Comparison of ENCODE assay signal across 29 cellular contexts in genomic region chr20:5808901-5809300, GRCh38.
"Had no signal": no experiment of that assay in that cellular context is flagged by ENCODE, and none has a peak within 500 bp of the region (broad histone marks: within the 10 kb centered on the region; RNA-seq: fewer than 3 reads in every experiment).

No MANE protein-coding gene starts in this region.

- H3K27me3 Mint-ChIP-seq: activated B cell treated with CpG ODN at 0.5 μM for 24 hours; activated CD4-positive, alpha-beta memory T cell treated with anti-CD3 and anti-CD28 coated beads for 36 hours; activated naive CD4-positive, alpha-beta T cell treated with anti-CD3 and anti-CD28 coated beads, Interleukin-2, amount 50 U/mL, for 24 hours; activated naive CD8-positive, alpha-beta T cell treated with anti-CD3 and anti-CD28 coated beads for 36 hours; activated naive CD8-positive, alpha-beta T cell treated with anti-CD3 and anti-CD28 coated beads, Interleukin-2, amount 50 U/mL, for 24 hours; T-helper 17 cell had no signal

- ATAC-seq: activated CD4-positive, CD25-positive, alpha-beta regulatory T cell treated with anti-CD3 and anti-CD28 coated beads, Interleukin-2, amount 50 U/mL, for 24 hours; activated naive CD8-positive, alpha-beta T cell treated with anti-CD3 and anti-CD28 coated beads, Interleukin-2, amount 50 U/mL, for 24 hours; activated T-cell treated with anti-CD3 and anti-CD28 coated beads, Interleukin-2, amount 50 U/mL, for 4 hours; gastroesophageal sphincter; T-helper 17 cell had no signal

- H3K27ac Mint-ChIP-seq: activated B cell treated with CpG ODN at 0.5 μM for 24 hours; activated CD4-positive, alpha-beta memory T cell treated with anti-CD3 and anti-CD28 coated beads for 36 hours; activated naive CD4-positive, alpha-beta T cell treated with anti-CD3 and anti-CD28 coated beads for 36 hours; activated naive CD4-positive, alpha-beta T cell treated with anti-CD3 and anti-CD28 coated beads, Interleukin-2, amount 50 U/mL, for 24 hours; activated naive CD8-positive, alpha-beta T cell treated with anti-CD3 and anti-CD28 coated beads for 36 hours; activated naive CD8-positive, alpha-beta T cell treated with anti-CD3 and anti-CD28 coated beads, Interleukin-2, amount 50 U/mL, for 24 hours; activated T-helper 1 cell treated with anti-CD3 and anti-CD28 coated beads, Interleukin-12 subunit alpha, Interleukin-12 subunit beta, Interleukin-2, Interleukin-4 antibody, amounts not matched to agents 30 ng/mL and 10 ng/mL and 1 ng/mL, durations not matched to agents 14 hours and 24 hours and 36 hours; activated T-helper 2 cell treated with anti-CD3 and anti-CD28 coated beads, Interferon-gamma antibody, Interleukin-2, Interleukin-4, amounts not matched to agents 10 μg/mL and 5 μg/mL and 100 μg/mL, durations not matched to agents 14 hours and 24 hours and 36 hours; T-helper 17 cell; T-helper 2 cell treated with Interferon-gamma antibody and Interleukin-4, amounts not matched to agents 5 μg/mL and 100 μg/mL, for 36 hours had no signal

- H3K9me3 ChIP-seq: adrenal gland, esophagus squamous epithelium, gastroesophageal sphincter, SK-N-SH had no signal

- H3K4me3 Mint-ChIP-seq: activated B cell treated with CpG ODN at 0.5 μM for 24 hours; activated CD4-positive, alpha-beta memory T cell treated with anti-CD3 and anti-CD28 coated beads for 36 hours; activated naive CD4-positive, alpha-beta T cell treated with anti-CD3 and anti-CD28 coated beads for 36 hours; activated naive CD4-positive, alpha-beta T cell treated with anti-CD3 and anti-CD28 coated beads, Interleukin-2, amount 50 U/mL, for 24 hours; activated naive CD8-positive, alpha-beta T cell treated with anti-CD3 and anti-CD28 coated beads for 36 hours; activated naive CD8-positive, alpha-beta T cell treated with anti-CD3 and anti-CD28 coated beads, Interleukin-2, amount 50 U/mL, for 24 hours; activated T-cell treated with anti-CD3 and anti-CD28 coated beads, Interleukin-2, amount 50 U/mL, for 4 hours; activated T-helper 1 cell treated with anti-CD3 and anti-CD28 coated beads, Interleukin-12 subunit alpha, Interleukin-12 subunit beta, Interleukin-2, Interleukin-4 antibody, amounts not matched to agents 30 ng/mL and 10 ng/mL and 1 ng/mL, durations not matched to agents 14 hours and 24 hours and 36 hours; T-helper 17 cell; T-helper 2 cell treated with Interferon-gamma antibody and Interleukin-4, amounts not matched to agents 5 μg/mL and 100 μg/mL, for 36 hours had no signal

- H3K4me3 ChIP-seq: adrenal gland, esophagus squamous epithelium, gastroesophageal sphincter had no signal

- H3K9ac ChIP-seq: SK-N-SH had no signal

- H3K4me1 Mint-ChIP-seq: activated naive CD4-positive, alpha-beta T cell treated with anti-CD3 and anti-CD28 coated beads, Interleukin-2, amount 50 U/mL, for 24 hours had no signal

- H3K9me3 Mint-ChIP-seq: activated B cell treated with CpG ODN at 0.5 μM for 24 hours; activated CD4-positive, alpha-beta memory T cell treated with anti-CD3 and anti-CD28 coated beads for 36 hours; activated naive CD4-positive, alpha-beta T cell treated with anti-CD3 and anti-CD28 coated beads for 36 hours; activated naive CD4-positive, alpha-beta T cell treated with anti-CD3 and anti-CD28 coated beads, Interleukin-2, amount 50 U/mL, for 24 hours; activated naive CD8-positive, alpha-beta T cell treated with anti-CD3 and anti-CD28 coated beads for 36 hours; activated naive CD8-positive, alpha-beta T cell treated with anti-CD3 and anti-CD28 coated beads, Interleukin-2, amount 50 U/mL, for 24 hours; activated T-cell treated with anti-CD3 and anti-CD28 coated beads, Interleukin-2, amount 50 U/mL, for 4 hours; activated T-helper 1 cell treated with anti-CD3 and anti-CD28 coated beads, Interleukin-12 subunit alpha, Interleukin-12 subunit beta, Interleukin-2, Interleukin-4 antibody, amounts not matched to agents 30 ng/mL and 10 ng/mL and 1 ng/mL, durations not matched to agents 14 hours and 24 hours and 36 hours; activated T-helper 2 cell treated with anti-CD3 and anti-CD28 coated beads, Interferon-gamma antibody, Interleukin-2, Interleukin-4, amounts not matched to agents 10 μg/mL and 5 μg/mL and 100 μg/mL, durations not matched to agents 14 hours and 24 hours and 36 hours; T-helper 2 cell treated with Interferon-gamma antibody and Interleukin-4, amounts not matched to agents 5 μg/mL and 100 μg/mL, for 36 hours had no signal

- DNase-seq: activated B cell treated with CpG ODN at 0.5 μM for 24 hours; activated CD4-positive, alpha-beta memory T cell treated with anti-CD3 and anti-CD28 coated beads for 36 hours; activated CD4-positive, alpha-beta T cell treated with anti-CD3 and anti-CD28 coated beads for 48 hours; activated CD8-positive, alpha-beta memory T cell treated with anti-CD3 and anti-CD28 coated beads, Interleukin-2, amount 50 U/mL, for 48 hours; activated effector memory CD4-positive, alpha-beta T cell treated with anti-CD3 and anti-CD28 coated beads, Interleukin-2, amount 50 U/mL, for 16 hours; activated naive CD4-positive, alpha-beta T cell treated with anti-CD3 and anti-CD28 coated beads for 36 hours; activated naive CD8-positive, alpha-beta T cell treated with anti-CD3 and anti-CD28 coated beads for 36 hours; activated naive CD8-positive, alpha-beta T cell treated with anti-CD3 and anti-CD28 coated beads, Interleukin-2, amount 50 U/mL, for 24 hours; activated T-cell treated with anti-CD3 and anti-CD28 coated beads for 4 hours; activated T-cell treated with anti-CD3 and anti-CD28 coated beads, Interleukin-2, amount 50 U/mL, for 4 hours; adrenal gland; amygdala; aorta; brain microvascular endothelial cell; effector CD8-positive, alpha-beta T cell; esophagus squamous epithelium; foreskin melanocyte; SK-N-SH; T-helper 1 cell; T-helper 17 cell; T1000; WERI-Rb-1 had no signal

- H3K36me3 Mint-ChIP-seq: activated naive CD8-positive, alpha-beta T cell treated with anti-CD3 and anti-CD28 coated beads for 36 hours had no signal

- H3K4me1 ChIP-seq: gastroesophageal sphincter had no signal

- H3K27me3 ChIP-seq: adrenal gland, brain microvascular endothelial cell, esophagus squamous epithelium, gastroesophageal sphincter had no signal

- H3K36me3 ChIP-seq: adrenal gland, brain microvascular endothelial cell, esophagus squamous epithelium, WERI-Rb-1 had no signal

- H3K27ac ChIP-seq: adrenal gland, brain microvascular endothelial cell, epithelial cell of prostate, esophagus squamous epithelium, gastroesophageal sphincter, WERI-Rb-1 had no signal
